ENCODE assay signal across 15 cellular contexts in the genomic region with DNA sequence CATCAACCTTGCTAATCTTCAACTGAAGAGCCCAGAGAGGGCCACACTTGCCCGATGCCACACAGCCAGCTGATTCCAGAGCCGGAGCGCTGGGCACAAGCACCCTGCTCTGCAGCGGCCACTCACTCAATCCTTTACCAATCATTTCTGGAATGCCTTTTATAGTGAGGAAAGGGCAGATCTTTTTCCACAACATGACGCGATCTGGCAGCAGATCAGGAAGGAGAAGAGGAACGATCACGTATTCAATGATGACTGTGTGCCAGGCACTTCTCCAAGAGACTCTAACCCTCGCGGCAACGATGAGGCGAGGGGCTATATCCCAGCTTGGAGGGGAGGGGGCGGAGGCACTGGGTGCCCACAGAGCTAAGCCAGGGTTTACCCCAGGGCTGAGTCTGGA.
DNase-seq lines count a peak whose midpoint lies in the region; ATAC-seq lines count a peak whose summit lies in the region.
"Had no signal": no experiment of that assay in that cellular context is flagged by ENCODE, and none has a peak within 500 bp of the region (broad histone marks: within the 10 kb centered on the region; RNA-seq: fewer than 3 reads in every experiment).

No MANE protein-coding gene starts in this region.

- H3K27me3 Mint-ChIP-seq in central memory CD8-positive, alpha-beta T cell = no peaks in the 10 kb centered on the region

- ATAC-seq in central memory CD8-positive, alpha-beta T cell (replicated peaks; ENCODE audit: extremely low read depth, poor library complexity, severe bottlenecking) = no peak
- ATAC-seq: GM23338, K562 had no signal

- peaks cover 23% of the 10 kb centered on the region for H3K36me3 Mint-ChIP-seq in central memory CD8-positive, alpha-beta T cell (ENCODE audit: insufficient read depth)

- H3K4me1 Mint-ChIP-seq in central memory CD8-positive, alpha-beta T cell = peaks cover 50% of the 10 kb centered on the region

- DNase-seq in EH (ENCODE audit: low read depth) (peak; percentile 69), NCI-H2029 treated with DMSO at 0.1 percent for 48 hours (lab: John Stamatoyannopoulos, UW) (peak; percentile 45), stromal cell of bone marrow (ENCODE audit: low read depth) (peak; percentile 9), activated gamma-delta T cell treated with Interleukin-2 at 50 U/mL for 16 hours (no peak), putamen (ENCODE audit: low spot score) (no peak), AG08396 (ENCODE audit: low spot score) (no peak)
- no peak for DNase-seq in central memory CD8-positive, alpha-beta T cell (ENCODE audit: low spot score in 2 of 2)
- DNase-seq: Caco-2, MM.1S, NCI-H1105 treated with DMSO at 0.1 percent for 48 hours, NCI-H1930, NCI-H510A treated with DMSO at 0.1 percent for 48 hours, SW 1271 had no signal

- peak overlapping the region; percentile 10 for H3K4me3 Mint-ChIP-seq in central memory CD8-positive, alpha-beta T cell
- H3K4me3 Mint-ChIP-seq: GM23338 had no signal

- no peaks in the 10 kb centered on the region for H3K9me3 Mint-ChIP-seq in central memory CD8-positive, alpha-beta T cell
- H3K9me3 Mint-ChIP-seq: GM23338 had no signal

- H3K27ac Mint-ChIP-seq in central memory CD8-positive, alpha-beta T cell (ENCODE audit: low read depth) = no peak overlapping the region
- H3K27ac Mint-ChIP-seq: GM23338 had no signal

Comparison
In these comparisons a context has a peak if more than half of its experiments do, and no peak if none do; other contexts are left out.
1. DNase-seq: peak in EH (single experiment), NCI-H2029 treated with DMSO at 0.1 percent for 48 hours (single experiment) and stromal cell of bone marrow (single experiment); none in central memory CD8-positive, alpha-beta T cell (0 of 2), activated gamma-delta T cell treated with Interleukin-2 at 50 U/mL for 16 hours (single experiment), putamen (single experiment) and AG08396 (single experiment).